4 cellular contexts compared by ENCODE assay signal in genomic region chr1:146025787-146026495, GRCh38. TPM values are rescaled to one million over a fixed set of nuclear protein-coding genes. Genes with fewer than 3 reads are reported as not detected.
"Had no signal": no experiment of that assay in that cellular context is flagged by ENCODE, and none has a peak within 500 bp of the region (broad histone marks: within the 10 kb centered on the region; RNA-seq: fewer than 3 reads in every experiment).

No MANE protein-coding gene starts in this region.

RNA-seq across cellular contexts. Expression of gene HJV, which starts 4.4 kb away (rescaled TPM):
- total RNA-seq: HT-29, MCF 10A, NCI-H460, SJSA1 had no signal
